Comparison of ENCODE assay signal across 9 cellular contexts in genomic region chrX:68146054-68146453, GRCh38.
DNase-seq lines count a peak whose midpoint lies in the region; ATAC-seq, FAIRE-seq and TF ChIP-seq lines count a peak whose summit lies in the region.
"Had no signal": no experiment of that assay in that cellular context is flagged by ENCODE, and none has a peak within 500 bp of the region (broad histone marks: within the 10 kb centered on the region; RNA-seq: fewer than 3 reads in every experiment).

No MANE protein-coding gene starts in this region.

- H3K9me3 ChIP-seq in upper lobe of right lung, result no peaks in the 10 kb centered on the region
- no peaks in the 10 kb centered on the region for H3K9me3 ChIP-seq in prostate gland
- no peaks in the 10 kb centered on the region for H3K9me3 ChIP-seq in naive thymus-derived CD4-positive, alpha-beta T cell (ENCODE audit: control insufficient read depth in 2 of 3, low read length in 3 of 3)

- no peaks in the 10 kb centered on the region for H3K36me3 Mint-ChIP-seq in naive thymus-derived CD4-positive, alpha-beta T cell

- H3K27ac Mint-ChIP-seq in naive thymus-derived CD4-positive, alpha-beta T cell, result no peak overlapping the region

- CTCF ChIA-PET in naive thymus-derived CD4-positive, alpha-beta T cell (lab: Charles Lee), result no interaction called here

- POLR2A ChIA-PET in naive thymus-derived CD4-positive, alpha-beta T cell (lab: Charles Lee), result no interaction called here

- H3K4me3 ChIP-seq in fibroblast of villous mesenchyme (ENCODE audit: low read depth, low read length) (no peak overlapping the region), upper lobe of right lung (no peak overlapping the region), prostate gland (no peak overlapping the region)
- H3K4me3 ChIP-seq in naive thymus-derived CD4-positive, alpha-beta T cell (ENCODE audit: low read length), result no peak overlapping the region

- H3K27me3 ChIP-seq in upper lobe of right lung (no peaks in the 10 kb centered on the region), prostate gland (replicated peaks; ENCODE audit: insufficient read depth) (no peaks in the 10 kb centered on the region)
- H3K27me3 ChIP-seq in naive thymus-derived CD4-positive, alpha-beta T cell (ENCODE audit: control insufficient read depth in 2 of 2, insufficient read depth in 2 of 2, low read length in 2 of 2), result no peaks in the 10 kb centered on the region

- H3K4me1 Mint-ChIP-seq in naive thymus-derived CD4-positive, alpha-beta T cell, result peaks cover 0 to 4% (median 0%) of the 10 kb centered on the region in 7 donors

- no peak overlapping the region for H3K27ac ChIP-seq in upper lobe of right lung
- H3K27ac ChIP-seq in prostate gland, result no peak overlapping the region
- no peak overlapping the region for H3K27ac ChIP-seq in naive thymus-derived CD4-positive, alpha-beta T cell (ENCODE audit: low read depth, low read length)

- H3K36me3 ChIP-seq in upper lobe of right lung, result no peaks in the 10 kb centered on the region
- H3K36me3 ChIP-seq in prostate gland, result no peaks in the 10 kb centered on the region
- H3K36me3 ChIP-seq in naive thymus-derived CD4-positive, alpha-beta T cell (ENCODE audit: control insufficient read depth in 2 of 3, insufficient read depth in 3 of 3, low read length in 3 of 3), result no peaks in the 10 kb centered on the region

- H3K4me3 Mint-ChIP-seq in naive thymus-derived CD4-positive, alpha-beta T cell, result no peak overlapping the region

- no peaks in the 10 kb centered on the region for H3K9me3 Mint-ChIP-seq in naive thymus-derived CD4-positive, alpha-beta T cell

- DNase-seq in activated CD4-positive, CD25-positive, alpha-beta regulatory T cell (lab: John Stamatoyannopoulos, UW), result no peak
- DNase-seq in RCC 7860 (ENCODE audit: low spot score) (peak; percentile 6), fibroblast of villous mesenchyme (ENCODE audit: low read depth) (peak; percentile 32), upper lobe of right lung (no peak), prostate gland (ENCODE audit: low spot score) (no peak)
- no peak for DNase-seq in activated effector memory CD4-positive, alpha-beta T cell treated with anti-CD3 and anti-CD28 coated beads, Interleukin-2, amount 50 U/mL, for 16 hours
- no peak for DNase-seq in naive thymus-derived CD4-positive, alpha-beta T cell

- no peaks in the 10 kb centered on the region for H3K27me3 Mint-ChIP-seq in naive thymus-derived CD4-positive, alpha-beta T cell

- TF ChIP-seq POLR2A in prostate gland (IDR thresholded peaks at IDR 0.05), result no peak

- peak; percentile 41 for TF ChIP-seq CTCF in fibroblast of villous mesenchyme (IDR thresholded peaks at IDR 0.05; ENCODE audit: insufficient read depth, low read depth, low read length)
- TF ChIP-seq CTCF in upper lobe of right lung (IDR thresholded peaks at IDR 0.05), result peak; percentile 24
- TF ChIP-seq CTCF in prostate gland (IDR thresholded peaks at IDR 0.05), result peak in 2 of 4 experiments; percentile 7 to 26

- FAIRE-seq in RCC 7860 (lab: Jason Lieb, UNC), result peak; percentile 83
- FAIRE-seq: G401.6 had no signal

- WGBS in prostate gland, result 17% methylated on average over 2 of the region's 2 CpGs

- intact Hi-C loops in upper lobe of right lung (cut with DNase I) (no loop called here), prostate gland (cut with DNase I) (loop anchor here (10.0 kb wide), 1 partner anchor 601 kb away; the partner anchor contains the start of gene AR)
- intact Hi-C loops in naive thymus-derived CD4-positive, alpha-beta T cell (cut with micrococcal nuclease), result no loop called here

- H3K4me1 ChIP-seq in upper lobe of right lung (no peaks in the 10 kb centered on the region), prostate gland (replicated peaks) (no peaks in the 10 kb centered on the region)
- H3K4me1 ChIP-seq in naive thymus-derived CD4-positive, alpha-beta T cell (ENCODE audit: control insufficient read depth in 2 of 2, insufficient read depth in 2 of 2, low read length in 2 of 2), result no peaks in the 10 kb centered on the region

- ATAC-seq in activated CD4-positive, CD25-positive, alpha-beta regulatory T cell treated with anti-CD3 and anti-CD28 coated beads, Interleukin-2, amount 50 U/mL, for 24 hours, result peak; percentile 41 to 69
- peak; percentile 56 for ATAC-seq in upper lobe of right lung
- no peak for ATAC-seq in naive thymus-derived CD4-positive, alpha-beta T cell

Comparison
In these comparisons a context has a peak if more than half of its experiments do, and no peak if none do; other contexts are left out.
1. DNase-seq: peak in RCC 7860 (single experiment) and fibroblast of villous mesenchyme (single experiment); none in activated CD4-positive, CD25-positive, alpha-beta regulatory T cell (0 of 4), upper lobe of right lung (single experiment), activated effector memory CD4-positive, alpha-beta T cell treated with anti-CD3 and anti-CD28 coated beads, Interleukin-2, amount 50 U/mL, for 16 hours (single experiment), prostate gland (single experiment) and naive thymus-derived CD4-positive, alpha-beta T cell (0 of 9).